1 cellular context compared by ENCODE assay signal in the genomic region with DNA sequence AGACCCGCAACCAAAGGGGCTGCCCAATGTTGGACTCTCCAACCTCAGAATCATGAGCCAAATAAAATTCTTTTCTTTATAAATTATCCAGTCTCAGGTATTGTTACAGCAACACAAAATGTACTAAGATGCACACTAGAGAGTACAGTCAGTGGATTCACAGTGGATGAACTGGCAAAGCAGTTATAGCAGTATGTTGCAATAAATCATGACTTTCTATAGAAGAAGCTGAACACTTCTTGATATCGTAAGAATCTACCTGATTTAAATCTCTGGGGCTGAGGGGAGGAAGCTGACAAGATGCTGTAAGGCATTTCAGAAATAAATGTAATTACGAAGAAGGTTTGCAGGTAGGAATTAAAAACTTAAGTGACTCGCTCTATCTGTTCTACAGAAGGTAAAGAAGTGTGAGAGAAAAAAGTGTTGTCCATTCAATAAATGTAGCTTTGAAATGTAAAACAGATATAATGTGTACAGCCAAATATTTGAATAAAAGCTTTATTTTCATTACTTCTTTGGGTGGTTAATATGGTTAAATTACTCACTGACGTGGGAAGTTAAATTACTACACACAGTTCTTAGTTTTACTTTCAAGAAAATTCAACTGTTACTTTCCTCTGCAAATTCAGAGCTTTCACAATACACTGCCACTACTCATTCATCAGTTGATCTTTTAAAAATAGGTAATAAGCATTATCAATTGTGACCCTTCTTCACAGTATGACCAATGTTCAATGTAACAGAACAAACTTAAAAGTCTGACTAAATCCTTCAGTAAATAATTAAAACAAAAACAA.
TF ChIP-seq lines count a peak whose summit lies in the region.

No MANE protein-coding gene starts in this region.

TF ChIP-seq in K562, 482 proteins besides CTCF, POLR2A, EP300 and RAD21:
- no peak for TF ChIP-seq PTRF (tag; IDR thresholded peaks at IDR 0.05)
- TF ChIP-seq GABPB1 (CRISPR knock-in tag; IDR thresholded peaks at IDR 0.05): no peak
- peak; percentile 43 for TF ChIP-seq CEBPB (tag; IDR thresholded peaks at IDR 0.05)
TF ChIP-seq in K562: peak in this region for 1.
